7 cellular contexts compared by ENCODE assay signal in the genomic region with DNA sequence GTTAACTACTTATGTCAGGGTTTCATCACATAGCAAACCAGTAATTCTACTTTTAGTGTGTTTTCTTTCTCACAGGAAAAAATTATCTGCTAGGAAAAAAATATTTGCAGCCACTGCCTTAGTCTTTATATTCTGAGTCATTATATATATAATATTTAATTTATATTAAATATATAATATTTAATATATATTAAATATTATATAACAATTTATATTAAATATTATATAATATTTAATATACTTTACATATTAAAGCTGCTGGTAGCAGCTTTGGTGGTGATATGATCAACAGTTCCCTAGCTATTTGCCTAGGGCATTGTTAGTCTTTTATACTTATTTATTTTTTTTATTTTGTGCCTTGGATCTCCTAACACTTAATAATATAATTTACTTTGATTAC.
"Had no signal": no experiment of that assay in that cellular context is flagged by ENCODE, and none has a peak within 500 bp of the region (broad histone marks: within the 10 kb centered on the region; RNA-seq: fewer than 3 reads in every experiment).

No MANE protein-coding gene starts in this region.

- DNase-seq: GDM1, GF-D8 had no signal

- FAIRE-seq: GM12878, GM12891, GM12892, GM18507, GM19239 had no signal

- ATAC-seq: GM12878 had no signal

- H3K4me3 ChIP-seq: GM12878 had no signal
